In genomic region chr4:151446208-151446607, GRCh38 we compare ENCODE assay signal across 36 cellular contexts. TPM values are rescaled to one million over a fixed set of nuclear protein-coding genes. Genes with fewer than 3 reads are reported as not detected.
DNase-seq lines count a peak whose midpoint lies in the region; ATAC-seq, FAIRE-seq and TF ChIP-seq lines count a peak whose summit lies in the region.
"Had no signal": no experiment of that assay in that cellular context is flagged by ENCODE, and none has a peak within 500 bp of the region (broad histone marks: within the 10 kb centered on the region; RNA-seq: fewer than 3 reads in every experiment).

No MANE protein-coding gene starts in this region.

- CTCF ChIA-PET in HEK293 (lab: Yijun Ruan, JAX) = no interaction called here

- no peak for DNase-seq in activated T-cell treated with anti-CD3 and anti-CD28 coated beads, Interleukin-2, amount 50 U/mL, for 72 hours
- DNase-seq in activated T-cell treated with anti-CD3 and anti-CD28 coated beads, Interleukin-2, amount 50 U/mL, for 1 hour = no peak
- no peak for DNase-seq in endothelial cell (ENCODE audit: low spot score)
- no peak for DNase-seq in SHP77 (lab: John Stamatoyannopoulos, UW)
- no peak for DNase-seq in kidney
- DNase-seq: 8988T; ACHN; AML-193; BE2C; C1 segment of cervical spinal cord; Caco-2; Calu3; CD4-positive, alpha-beta memory T cell; CD4-positive, alpha-beta T cell; CD4-positive, CD25-positive, alpha-beta regulatory T cell; CD8-positive, alpha-beta memory T cell; CD8-positive, alpha-beta T cell; COR-L47; DMS 273 treated with DMSO at 0.1 percent for 48 hours; DMS153; DMS53; DMS79; DMS79 treated with DMSO at 0.1 percent for 48 hours; DND-41; EL had no signal

- no peaks in the 10 kb centered on the region for H3K36me3 Mint-ChIP-seq in activated T-cell treated with anti-CD3 and anti-CD28 coated beads, Interleukin-2, amount 50 U/mL, for 72 hours (ENCODE audit: insufficient read depth in 2 of 2)
- no peaks in the 10 kb centered on the region for H3K36me3 Mint-ChIP-seq in endothelial cell (ENCODE audit: low read depth, unreplicated experiment)
- H3K36me3 Mint-ChIP-seq: CD14-positive monocyte; CD4-positive, alpha-beta memory T cell; CD4-positive, CD25-positive, alpha-beta regulatory T cell; CD8-positive, alpha-beta memory T cell; CD8-positive, alpha-beta T cell had no signal

- H3K27ac Mint-ChIP-seq in activated T-cell treated with anti-CD3 and anti-CD28 coated beads, Interleukin-2, amount 50 U/mL, for 72 hours = peak overlapping the region; percentile 40
- H3K27ac Mint-ChIP-seq in endothelial cell (ENCODE audit: unreplicated experiment) = peak overlapping the region; percentile 83
- H3K27ac Mint-ChIP-seq: B cell; CD14-positive monocyte; CD4-positive, alpha-beta memory T cell; CD4-positive, alpha-beta T cell; CD4-positive, CD25-positive, alpha-beta regulatory T cell; CD8-positive, alpha-beta memory T cell; CD8-positive, alpha-beta T cell had no signal

- H3K4me3 Mint-ChIP-seq in activated T-cell treated with anti-CD3 and anti-CD28 coated beads, Interleukin-2, amount 50 U/mL, for 72 hours = no peak overlapping the region
- no peak overlapping the region for H3K4me3 Mint-ChIP-seq in endothelial cell (ENCODE audit: unreplicated experiment)
- H3K4me3 Mint-ChIP-seq: B cell; CD14-positive monocyte; CD4-positive, alpha-beta memory T cell; CD4-positive, alpha-beta T cell; CD4-positive, CD25-positive, alpha-beta regulatory T cell; CD8-positive, alpha-beta memory T cell; CD8-positive, alpha-beta T cell had no signal

- H3K36me3 ChIP-seq in HEK293 (ENCODE audit: control insufficient read depth in 2 of 2, insufficient read depth in 1 of 2, low read length in 2 of 2) (no peaks in the 10 kb centered on the region), kidney (ENCODE audit: control insufficient read depth in 1 of 2, insufficient read depth in 2 of 2, low read length in 2 of 2) (no peaks in the 10 kb centered on the region)
- H3K36me3 ChIP-seq: BE2C; BLaER1; BLaER1 treated with 17β-estradiol and CSF1 and Interleukin-3, amounts not matched to agents 10 nM and 100 nM had no signal

- no peak for FAIRE-seq in kidney (lab: Jason Lieb, UNC)
- FAIRE-seq: A204.1, A549, D721Med had no signal

- H3K9me3 ChIP-seq in HEK293 (ENCODE audit: control insufficient read depth, insufficient read depth, low read depth, low read length) = no peaks in the 10 kb centered on the region
- H3K9me3 ChIP-seq in kidney (ENCODE audit: control insufficient read depth in 1 of 2, low read length in 2 of 2) = no peaks in the 10 kb centered on the region
- H3K9me3 ChIP-seq: A549; BE2C; BLaER1; BLaER1 treated with 17β-estradiol and CSF1 and Interleukin-3, amounts not matched to agents 10 nM and 100 nM; Caco-2 had no signal

- H3K4me3 ChIP-seq in HEK293 (ENCODE audit: low read depth, low read length) = no peak overlapping the region
- H3K4me3 ChIP-seq in kidney (ENCODE audit: low read length in 2 of 2) = no peak overlapping the region
- H3K4me3 ChIP-seq: A549; BLaER1; BLaER1 treated with 17β-estradiol and CSF1 and Interleukin-3, amounts not matched to agents 10 nM and 100 nM had no signal

- H3K9me3 Mint-ChIP-seq in activated T-cell treated with anti-CD3 and anti-CD28 coated beads, Interleukin-2, amount 50 U/mL, for 72 hours = no peaks in the 10 kb centered on the region
- no peaks in the 10 kb centered on the region for H3K9me3 Mint-ChIP-seq in endothelial cell (ENCODE audit: unreplicated experiment)
- H3K9me3 Mint-ChIP-seq: CD14-positive monocyte; CD4-positive, alpha-beta memory T cell; CD4-positive, alpha-beta T cell; CD8-positive, alpha-beta T cell had no signal

- no peak overlapping the region for H3K9ac ChIP-seq in kidney (ENCODE audit: low read length in 2 of 2)
- H3K9ac ChIP-seq: BLaER1; BLaER1 treated with 17β-estradiol and CSF1 and Interleukin-3, amounts not matched to agents 10 nM and 100 nM had no signal

- H3K4me1 Mint-ChIP-seq in activated T-cell treated with anti-CD3 and anti-CD28 coated beads, Interleukin-2, amount 50 U/mL, for 72 hours (ENCODE audit: low read depth) = no peaks in the 10 kb centered on the region
- H3K4me1 Mint-ChIP-seq in endothelial cell (ENCODE audit: unreplicated experiment) = peaks cover 20% of the 10 kb centered on the region
- H3K4me1 Mint-ChIP-seq: B cell; CD14-positive monocyte; CD4-positive, CD25-positive, alpha-beta regulatory T cell; CD8-positive, alpha-beta memory T cell had no signal

- POLR2A ChIA-PET in HEK293 (lab: Yijun Ruan, JAX) = no interaction called here

- H3K4me1 ChIP-seq in HEK293 (ENCODE audit: control insufficient read depth, insufficient read depth, low read length) (no peaks in the 10 kb centered on the region), kidney (ENCODE audit: control insufficient read depth in 1 of 2, insufficient read depth in 1 of 2, low read depth in 1 of 2, low read length in 2 of 2) (peaks cover 0 to 7% of the 10 kb centered on the region in 2 donors)
- H3K4me1 ChIP-seq: A549; BE2C; BLaER1; BLaER1 treated with 17β-estradiol and CSF1 and Interleukin-3, amounts not matched to agents 10 nM and 100 nM had no signal

- no peak for ATAC-seq in activated T-cell treated with anti-CD3 and anti-CD28 coated beads, Interleukin-2, amount 50 U/mL, for 72 hours (replicated peaks in 1 of 2)
- ATAC-seq: A549; CD8-positive, alpha-beta T cell had no signal

- no peak overlapping the region for H3K27ac ChIP-seq in HEK293 (ENCODE audit: extremely low read depth, low read depth, low read length)
- H3K27ac ChIP-seq in kidney (ENCODE audit: low read depth in 2 of 2, low read length in 2 of 2) = no peak overlapping the region
- H3K27ac ChIP-seq: 22Rv1; A549; BLaER1; BLaER1 treated with 17β-estradiol and CSF1 and Interleukin-3, amounts not matched to agents 10 nM and 100 nM; C4-2B had no signal

- peaks cover 19% of the 10 kb centered on the region for H3K27me3 Mint-ChIP-seq in activated T-cell treated with anti-CD3 and anti-CD28 coated beads, Interleukin-2, amount 50 U/mL, for 72 hours (ENCODE audit: low read depth)
- peaks cover 3% of the 10 kb centered on the region for H3K27me3 Mint-ChIP-seq in endothelial cell (ENCODE audit: unreplicated experiment)

- TF ChIP-seq CTCF in HEK293 (tag by site-specific recombination; IDR thresholded peaks at IDR 0.05) = no peak
- no peak for TF ChIP-seq CTCF in endothelial cell (IDR thresholded peaks at IDR 0.05; ENCODE audit: unreplicated experiment)
- TF ChIP-seq CTCF in kidney (IDR thresholded peaks at IDR 0.05; ENCODE audit: borderline replicate concordance, extremely low read depth, insufficient read depth) = no peak

- intact Hi-C loops in kidney (cut with DNase I) = no loop called here

TF ChIP-seq in HEK293, 187 proteins besides CTCF, POLR2A, EP300 and RAD21:
- peak; percentile 92 for TF ChIP-seq PRDM1 (tag by site-specific recombination; IDR thresholded peaks at IDR 0.05)
- TF ChIP-seq, protein P1, sequence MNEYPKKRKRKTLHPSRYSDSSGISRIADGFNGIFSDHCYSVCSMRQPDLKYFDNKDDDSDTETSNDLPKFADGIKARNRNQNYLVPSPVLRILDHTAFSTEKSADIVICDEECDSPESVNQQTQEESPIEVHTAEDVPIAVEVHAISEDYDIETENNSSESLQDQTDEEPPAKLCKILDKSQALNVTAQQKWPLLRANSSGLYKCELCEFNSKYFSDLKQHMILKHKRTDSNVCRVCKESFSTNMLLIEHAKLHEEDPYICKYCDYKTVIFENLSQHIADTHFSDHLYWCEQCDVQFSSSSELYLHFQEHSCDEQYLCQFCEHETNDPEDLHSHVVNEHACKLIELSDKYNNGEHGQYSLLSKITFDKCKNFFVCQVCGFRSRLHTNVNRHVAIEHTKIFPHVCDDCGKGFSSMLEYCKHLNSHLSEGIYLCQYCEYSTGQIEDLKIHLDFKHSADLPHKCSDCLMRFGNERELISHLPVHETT (tag by site-specific recombination; IDR thresholded peaks at IDR 0.05) = no peak

RNA-seq across cellular contexts. Expression of gene FHIP1A, which starts 37.2 kb away (rescaled TPM):
- total RNA-seq in activated T-cell treated with anti-CD3 and anti-CD28 coated beads, Interleukin-2, amount 50 U/mL, for 72 hours = under 1 TPM; 0.22 to 0.53 TPM
- total RNA-seq in endothelial cell (ENCODE audit: unreplicated experiment) (2.4 TPM), kidney (16.5 TPM)
- polyA plus RNA-seq in kidney (ENCODE audit: insufficient read depth, low read depth, low replicate concordance) = 0.80 TPM
- polyA plus RNA-seq: AG04450; CD14-positive monocyte; CD8-positive, alpha-beta memory T cell had no signal
